15 cellular contexts compared by ENCODE assay signal in the genomic region with DNA sequence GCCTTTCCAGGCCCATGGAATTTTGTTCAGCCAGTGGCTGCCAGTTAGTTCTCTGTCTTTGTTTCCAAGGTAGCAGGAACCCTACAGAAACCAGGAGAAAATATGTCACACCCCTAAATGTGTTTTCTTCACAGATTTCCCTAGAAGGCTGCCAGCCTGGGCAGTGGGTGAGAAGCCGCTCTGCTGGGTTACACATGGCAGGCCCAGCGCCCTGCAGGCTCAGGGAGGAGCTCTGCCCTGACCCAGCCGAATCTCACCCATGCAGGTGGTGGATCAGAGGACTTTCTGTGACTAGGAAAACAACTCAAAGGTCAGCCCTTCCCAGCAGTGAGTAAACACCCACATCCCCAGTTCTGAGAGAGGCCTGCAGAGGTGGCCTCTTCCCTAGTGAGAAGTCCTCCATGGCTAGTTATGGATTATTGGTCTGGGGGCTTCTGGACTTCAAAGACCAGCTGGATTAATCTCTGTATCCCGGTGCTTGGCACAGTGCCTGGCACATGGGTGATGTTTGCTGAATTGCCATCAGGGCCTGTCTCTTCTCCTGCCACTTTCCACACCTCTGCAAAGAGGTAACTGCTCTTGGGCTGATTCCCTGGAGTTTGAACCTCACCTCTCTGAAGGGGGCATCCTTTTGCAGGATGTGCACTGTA. TPM values are rescaled to one million over a fixed set of nuclear protein-coding genes. Genes with fewer than 3 reads are reported as not detected.
DNase-seq lines count a peak whose midpoint lies in the region.
"Had no signal": no experiment of that assay in that cellular context is flagged by ENCODE, and none has a peak within 500 bp of the region (broad histone marks: within the 10 kb centered on the region; RNA-seq: fewer than 3 reads in every experiment).

No MANE protein-coding gene starts in this region.

- no peaks in the 10 kb centered on the region for H3K36me3 ChIP-seq in mucosa of stomach (ENCODE audit: control insufficient read depth, insufficient read depth, low read length)

- no peaks in the 10 kb centered on the region for H3K27me3 ChIP-seq in mucosa of stomach (ENCODE audit: control insufficient read depth, insufficient read depth, low read length)
- H3K27me3 ChIP-seq: dorsolateral prefrontal cortex had no signal

- H3K4me1 ChIP-seq in mucosa of stomach (ENCODE audit: control insufficient read depth, insufficient read depth, low read length), result peaks cover 15% of the 10 kb centered on the region

- no peak overlapping the region for H3K4me3 ChIP-seq in mucosa of stomach (ENCODE audit: low read length)
- H3K4me3 ChIP-seq: dorsolateral prefrontal cortex had no signal

- DNase-seq in DMS53 (lab: John Stamatoyannopoulos, UW) (peak; percentile 87), NCI-H510A (lab: John Stamatoyannopoulos, UW) (peak; percentile 37), cerebellar cortex (ENCODE audit: low spot score) (peak; percentile 49), A172 (ENCODE audit: low spot score) (no peak), NCI-H2227 (lab: John Stamatoyannopoulos, UW; ENCODE audit: unreplicated experiment) (no peak)
- DNase-seq in effector CD8-positive, alpha-beta T cell (lab: John Stamatoyannopoulos, UW), result no peak
- DNase-seq in activated effector memory CD4-positive, alpha-beta T cell treated with Interleukin-2 at 50 U/mL for 16 hours, result no peak
- DNase-seq: activated gamma-delta T cell; kidney glomerular epithelial cell; MV-4-11; naive thymus-derived CD4-positive, alpha-beta T cell; NCI-H2171 treated with DMSO at 0.1 percent for 48 hours; SK-N-SH had no signal

- peak overlapping the region; percentile 46 for H3K9ac ChIP-seq in mucosa of stomach (ENCODE audit: low read length)
- H3K9ac ChIP-seq: SK-N-SH had no signal

- no peaks in the 10 kb centered on the region for H3K9me3 ChIP-seq in mucosa of stomach (ENCODE audit: control insufficient read depth, low read length)
- H3K9me3 ChIP-seq: SK-N-SH had no signal

RNA-seq across cellular contexts. Expression of a gene that starts 34.7 kb away (rescaled TPM):
- 0.41 TPM in 1 of 2 replicates, not detected in the other for total RNA-seq in A172 (2014; rRNA removed; shearing (Covaris generic))

Comparison
In these comparisons a context has a peak if more than half of its experiments do, and no peak if none do; other contexts are left out.
1. DNase-seq: peak in DMS53 (single experiment), NCI-H510A (single experiment) and cerebellar cortex (single experiment); none in A172 (single experiment), effector CD8-positive, alpha-beta T cell (single experiment), NCI-H2227 (single experiment) and activated effector memory CD4-positive, alpha-beta T cell treated with Interleukin-2 at 50 U/mL for 16 hours (single experiment).